8 cellular contexts compared by ENCODE assay signal in the genomic region with DNA sequence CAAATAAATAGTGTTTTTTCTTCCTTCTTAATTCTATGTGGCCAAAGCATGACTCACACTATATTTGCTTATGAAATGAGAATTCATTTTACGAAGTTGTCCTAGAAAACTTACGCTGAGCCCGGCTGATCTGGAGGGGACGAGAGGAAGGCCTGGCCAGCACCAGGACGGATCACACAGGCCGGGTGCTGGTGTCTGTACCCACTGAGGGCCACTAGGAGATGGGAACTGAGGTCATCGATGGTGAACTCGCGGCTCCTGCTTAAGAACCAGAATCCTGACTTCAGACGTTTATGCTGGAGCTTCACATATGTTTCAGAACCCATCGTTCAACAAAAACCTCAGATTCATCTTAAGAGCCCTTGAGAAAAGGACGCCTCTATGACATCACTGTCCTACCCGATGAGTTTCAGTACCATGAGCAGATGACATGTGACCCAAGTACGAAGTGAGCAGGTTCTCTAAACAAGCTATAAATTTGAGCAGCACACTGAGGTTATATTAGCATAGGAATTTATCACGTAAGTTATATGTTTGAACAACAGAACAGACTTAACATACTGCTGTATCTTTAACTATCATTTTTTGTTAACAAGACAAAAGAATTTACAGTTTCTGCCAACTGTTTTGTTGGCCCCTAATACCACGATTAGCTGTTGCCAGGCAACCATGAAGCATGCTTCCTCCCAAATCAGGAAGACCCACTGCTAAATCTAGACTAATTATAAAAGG.
A peak's percentile ranks its signal among the peaks of the same experiment; 100 is the strongest.
DNase-seq lines count a peak whose midpoint lies in the region; ATAC-seq and TF ChIP-seq lines count a peak whose summit lies in the region.

No MANE protein-coding gene starts in this region.

- no peak for TF ChIP-seq CTCF in VCaP (conservative IDR thresholded peaks at IDR 0.05)

- H3K9me3 Mint-ChIP-seq in stimulated activated effector memory CD8-positive, alpha-beta T cell treated with anti-CD3 and anti-CD28 coated beads, Interleukin-12 subunit alpha, Interleukin-12 subunit beta, amount 100 ng/mL, for 72 hours, result no peaks in the 10 kb centered on the region

- peak overlapping the region; percentile 73 for H3K27ac ChIP-seq in VCaP

- H3K4me3 Mint-ChIP-seq in stimulated activated effector memory CD8-positive, alpha-beta T cell treated with anti-CD3 and anti-CD28 coated beads, Interleukin-12 subunit alpha, Interleukin-12 subunit beta, amount 100 ng/mL, for 72 hours, result peak overlapping the region; percentile 1

- peaks cover 67% of the 10 kb centered on the region for H3K4me1 Mint-ChIP-seq in stimulated activated effector memory CD8-positive, alpha-beta T cell treated with anti-CD3 and anti-CD28 coated beads, Interleukin-12 subunit alpha, Interleukin-12 subunit beta, amount 100 ng/mL, for 72 hours

- peak; percentile 76 for DNase-seq in DMS79 (lab: John Stamatoyannopoulos, UW)
- DNase-seq in Right ventricle myocardium superior, result peak; percentile 54
- DNase-seq in stimulated activated effector memory CD8-positive, alpha-beta T cell treated with anti-CD3 and anti-CD28 coated beads, Interleukin-12 subunit alpha, Interleukin-12 subunit beta, amount 100 ng/mL, for 72 hours (ENCODE audit: low spot score in 2 of 2), result no peak
- DNase-seq in SIG-M5 treated with dmso at 0.1 percent for 504 hours (lab: John Stamatoyannopoulos, UW; ENCODE audit: unreplicated experiment), result no peak
- DNase-seq in head of caudate nucleus, result no peak

- peak; percentile 58 for ATAC-seq in GM19351 (IDR thresholded peaks at IDR 0.05; ENCODE audit: unreplicated experiment)
- ATAC-seq in HG03432 (IDR thresholded peaks at IDR 0.05; ENCODE audit: unreplicated experiment), result peak; percentile 42
- ATAC-seq in Right ventricle myocardium superior (ENCODE audit: poor library complexity), result peak; percentile 21
- ATAC-seq in stimulated activated effector memory CD8-positive, alpha-beta T cell treated with anti-CD3 and anti-CD28 coated beads, Interleukin-12 subunit alpha, Interleukin-12 subunit beta, amount 100 ng/mL, for 72 hours, result peak; percentile 69

- intact Hi-C loops in Right ventricle myocardium superior (cut with DNase I), result loop anchor here (10.0 kb wide), 1 partner anchor 110 kb away; the partner anchor contains the start of gene FOXN3
- intact Hi-C loops in head of caudate nucleus (cut with DNase I), result no loop called here

- H3K27ac Mint-ChIP-seq in stimulated activated effector memory CD8-positive, alpha-beta T cell treated with anti-CD3 and anti-CD28 coated beads, Interleukin-12 subunit alpha, Interleukin-12 subunit beta, amount 100 ng/mL, for 72 hours, result peak overlapping the region; percentile 82

- H3K36me3 Mint-ChIP-seq in stimulated activated effector memory CD8-positive, alpha-beta T cell treated with anti-CD3 and anti-CD28 coated beads, Interleukin-12 subunit alpha, Interleukin-12 subunit beta, amount 100 ng/mL, for 72 hours, result peaks cover 17% of the 10 kb centered on the region

Comparison
In these comparisons a context has a peak if more than half of its experiments do, and no peak if none do; other contexts are left out.
1. DNase-seq: peak in DMS79 (single experiment) and Right ventricle myocardium superior (single experiment); none in stimulated activated effector memory CD8-positive, alpha-beta T cell treated with anti-CD3 and anti-CD28 coated beads, Interleukin-12 subunit alpha, Interleukin-12 subunit beta, amount 100 ng/mL, for 72 hours (0 of 2), SIG-M5 treated with dmso at 0.1 percent for 504 hours (single experiment) and head of caudate nucleus (0 of 42).
2. Peak in every context shown above with its lines, with median percentiles within 50 percentile points of each other: ATAC-seq.